Comparison of ENCODE assay signal across 16 cellular contexts in the genomic region with DNA sequence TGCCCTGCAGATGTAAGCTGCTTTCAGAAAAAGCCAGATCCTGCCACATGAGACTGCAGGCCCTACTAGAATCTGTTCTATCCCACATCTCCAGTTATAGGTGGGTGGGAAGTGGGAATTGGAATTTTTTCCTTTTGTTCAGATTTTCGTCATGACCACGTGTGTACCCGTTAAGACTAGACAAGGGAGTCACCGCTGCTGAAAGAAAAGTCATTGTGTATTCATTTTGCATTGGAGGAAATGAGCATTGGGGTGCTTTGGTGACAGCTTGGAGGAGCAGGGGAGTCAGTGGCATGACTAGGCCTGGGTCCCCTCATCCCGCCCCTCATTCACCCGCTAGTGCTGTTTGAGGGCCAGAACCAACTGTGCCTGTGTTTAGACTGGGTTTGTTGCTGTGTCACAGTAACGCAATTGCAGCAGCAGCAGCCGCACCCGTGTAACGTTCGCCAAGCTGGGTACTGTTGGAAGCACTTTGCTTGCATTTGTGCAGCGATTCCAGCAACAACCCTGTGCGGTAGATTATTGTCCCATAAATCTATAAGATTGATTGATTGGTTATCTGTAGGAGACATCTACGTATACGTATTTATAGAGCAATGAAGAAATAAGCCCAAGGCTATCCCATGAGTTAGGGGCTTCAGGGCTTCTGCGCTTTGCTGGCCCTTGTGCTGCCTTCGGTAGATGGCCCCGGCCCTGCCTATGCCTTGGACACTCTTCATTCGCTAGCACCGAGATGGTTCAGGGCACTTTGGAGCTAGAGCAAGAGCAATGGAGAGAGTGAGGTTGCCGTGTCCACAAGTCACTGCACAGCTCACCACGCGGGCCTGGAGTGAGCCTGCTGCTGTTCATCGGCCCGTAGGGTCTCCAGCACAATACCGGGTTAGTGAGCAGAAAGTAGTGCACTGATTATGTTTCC.
"Had no signal": no experiment of that assay in that cellular context is flagged by ENCODE, and none has a peak within 500 bp of the region (broad histone marks: within the 10 kb centered on the region; RNA-seq: fewer than 3 reads in every experiment).

No MANE protein-coding gene starts in this region.

- H3K4me3 ChIP-seq: psoas muscle, stomach, thyroid gland had no signal

- H3K36me3 Mint-ChIP-seq: activated naive CD4-positive, alpha-beta T cell treated with anti-CD3 and anti-CD28 coated beads, Interleukin-2, amount 10 ng/mL, durations not matched to agents 7 days and 5 days had no signal

- H3K9me3 ChIP-seq: psoas muscle, stomach, thyroid gland had no signal

- H3K36me3 ChIP-seq: stomach, thyroid gland had no signal

- H3K27me3 ChIP-seq: foreskin keratinocyte, stomach, thyroid gland had no signal

- DNase-seq: activated CD4-positive, alpha-beta T cell treated with anti-CD3 and anti-CD28 coated beads, Interleukin-2, amount 10 ng/mL, durations not matched to agents 7 days and 5 days; activated CD4-positive, CD25-positive, alpha-beta regulatory T cell; activated naive CD4-positive, alpha-beta T cell treated with anti-CD3 and anti-CD28 coated beads, Interleukin-2, amount 10 ng/mL, durations not matched to agents 7 days and 5 days; activated T-cell treated with anti-CD3 and anti-CD28 coated beads for 4 hours; amniotic stem cell; cerebellar nuclear complex; foreskin keratinocyte; mesenchymal stem cell; psoas muscle; SHP77 treated with DMSO at 0.1 percent for 48 hours; stimulated activated CD4-positive, alpha-beta T cell treated with anti-CD3 and anti-CD28 coated beads, Interleukin-4, amount 100 ng/mL, for 1 hour; stomach; thyroid gland had no signal

- H3K9me3 Mint-ChIP-seq: activated CD4-positive, alpha-beta T cell treated with anti-CD3 and anti-CD28 coated beads, Interleukin-2, amount 10 ng/mL, durations not matched to agents 7 days and 5 days; activated naive CD4-positive, alpha-beta T cell treated with anti-CD3 and anti-CD28 coated beads, Interleukin-2, amount 10 ng/mL, durations not matched to agents 7 days and 5 days; activated T-helper 2 cell treated with anti-CD3 and anti-CD28 coated beads, Interferon-gamma antibody, Interleukin-2, Interleukin-4, amounts not matched to agents 10 μg/mL and 5 μg/mL and 100 μg/mL, durations not matched to agents 14 hours and 24 hours and 36 hours; brain; T-helper 1 cell treated with Interleukin-12 subunit alpha and Interleukin-12 subunit beta and Interleukin-4 antibody, amounts not matched to agents 30 μg/mL and 1 μg/mL, for 36 hours had no signal

- H3K27me3 Mint-ChIP-seq: activated CD4-positive, alpha-beta T cell treated with anti-CD3 and anti-CD28 coated beads, Interleukin-2, amount 10 ng/mL, durations not matched to agents 7 days and 5 days; activated naive CD4-positive, alpha-beta T cell treated with anti-CD3 and anti-CD28 coated beads, Interleukin-2, amount 10 ng/mL, durations not matched to agents 7 days and 5 days; brain had no signal

- H3K27ac Mint-ChIP-seq: activated CD4-positive, alpha-beta T cell treated with anti-CD3 and anti-CD28 coated beads, Interleukin-2, amount 10 ng/mL, durations not matched to agents 7 days and 5 days; activated naive CD4-positive, alpha-beta T cell treated with anti-CD3 and anti-CD28 coated beads, Interleukin-2, amount 10 ng/mL, durations not matched to agents 7 days and 5 days; activated T-helper 2 cell treated with anti-CD3 and anti-CD28 coated beads, Interferon-gamma antibody, Interleukin-2, Interleukin-4, amounts not matched to agents 10 μg/mL and 5 μg/mL and 100 μg/mL, durations not matched to agents 14 hours and 24 hours and 36 hours; T-helper 1 cell treated with Interleukin-12 subunit alpha and Interleukin-12 subunit beta and Interleukin-4 antibody, amounts not matched to agents 30 μg/mL and 1 μg/mL, for 36 hours had no signal

- H3K4me3 Mint-ChIP-seq: activated CD4-positive, alpha-beta T cell treated with anti-CD3 and anti-CD28 coated beads, Interleukin-2, amount 10 ng/mL, durations not matched to agents 7 days and 5 days; activated naive CD4-positive, alpha-beta T cell treated with anti-CD3 and anti-CD28 coated beads, Interleukin-2, amount 10 ng/mL, durations not matched to agents 7 days and 5 days; brain; T-helper 1 cell treated with Interleukin-12 subunit alpha and Interleukin-12 subunit beta and Interleukin-4 antibody, amounts not matched to agents 30 μg/mL and 1 μg/mL, for 36 hours had no signal

- H3K27ac ChIP-seq: foreskin keratinocyte, psoas muscle, stomach, thyroid gland had no signal

- H3K4me1 ChIP-seq: foreskin keratinocyte, thyroid gland had no signal
